In genomic region chr6:57262491-57262890, GRCh38 we compare ENCODE assay signal across 11 cellular contexts. TPM values are rescaled to one million over a fixed set of nuclear protein-coding genes. Genes with fewer than 3 reads are reported as not detected.
A peak's percentile ranks its signal among the peaks of the same experiment; 100 is the strongest.
DNase-seq lines count a peak whose midpoint lies in the region; ATAC-seq and TF ChIP-seq lines count a peak whose summit lies in the region.
"Had no signal": no experiment of that assay in that cellular context is flagged by ENCODE, and none has a peak within 500 bp of the region (broad histone marks: within the 10 kb centered on the region; RNA-seq: fewer than 3 reads in every experiment).

No MANE protein-coding gene starts in this region.

- H3K36me3 ChIP-seq in left ventricle myocardium inferior = no peaks in the 10 kb centered on the region
- H3K36me3 ChIP-seq in psoas muscle (ENCODE audit: insufficient read depth in 1 of 2, low read depth in 1 of 2) = no peaks in the 10 kb centered on the region
- H3K36me3 ChIP-seq in A673 (ENCODE audit: insufficient read depth, low read length, poor library complexity, severe bottlenecking) = no peaks in the 10 kb centered on the region

- no TSS peak for BruUV-seq in A673 (replicated peaks; lab: Mats Ljungman, UMichigan)

- ATAC-seq in psoas muscle = peak; percentile 23 to 90 (median 70)
- no peak for ATAC-seq in HG03378 (IDR thresholded peaks at IDR 0.05; ENCODE audit: unreplicated experiment)

- H3K9me3 ChIP-seq in left ventricle myocardium inferior (replicated peaks) (no peaks in the 10 kb centered on the region), psoas muscle (no peaks in the 10 kb centered on the region), A673 (ENCODE audit: low read depth, low read length, poor library complexity, severe bottlenecking) (no peaks in the 10 kb centered on the region)

- in situ Hi-C loops in astrocyte of the cerebellum (cut with HindIII; ENCODE audit: low sequenced_read_pairs) = no loop called here

- H3K4me3 ChIP-seq in AG10803 (ENCODE audit: low read length) (peak overlapping the region; percentile 9; the same call in 1 of the 2 replicates), astrocyte of the cerebellum (ENCODE audit: low read depth, low read length) (no peak overlapping the region), left ventricle myocardium inferior (no peak overlapping the region), psoas muscle (no peak overlapping the region), A673 (ENCODE audit: low read depth, low read length, poor library complexity, severe bottlenecking) (no peak overlapping the region)

- CTCF ChIA-PET in A673 (lab: Charles Lee) = no interaction called here

- intact Hi-C loops in left ventricle myocardium inferior (cut with micrococcal nuclease) = no loop called here
- intact Hi-C loops in psoas muscle (cut with DNase I) = no loop called here
- intact Hi-C loops in A673 (cut with micrococcal nuclease; ENCODE audit: unreplicated experiment) = no loop called here

- peak; percentile 80 for DNase-seq in AG10803 (ENCODE audit: low read depth)
- peak; percentile 23 for DNase-seq in astrocyte of the cerebellum (ENCODE audit: low read depth)
- peak; percentile 74 for DNase-seq in left ventricle myocardium inferior
- peak; percentile 78 to 87 for DNase-seq in psoas muscle
- no peak for DNase-seq in A673 (ENCODE audit: low spot score)
- DNase-seq in NCI-H526 treated with DMSO at 0.1 percent for 48 hours (lab: John Stamatoyannopoulos, UW) = no peak
- no peak for DNase-seq in T1000 (lab: John Stamatoyannopoulos, UW)
- DNase-seq: activated B cell treated with CpG ODN at 0.5 μM for 24 hours; Karpas-422; stimulated activated CD4-positive, alpha-beta T cell treated with anti-CD3 and anti-CD28 coated beads, Interleukin-12 subunit alpha, Interleukin-12 subunit beta, amount 100 ng/mL, for 4 hours had no signal

- no peaks in the 10 kb centered on the region for H3K4me1 ChIP-seq in left ventricle myocardium inferior
- peaks cover 5% of the 10 kb centered on the region for H3K4me1 ChIP-seq in psoas muscle
- H3K4me1 ChIP-seq in A673 (ENCODE audit: insufficient read depth, low read length, poor library complexity, severe bottlenecking) = no peaks in the 10 kb centered on the region

- TF ChIP-seq CTCF in AG10803 (conservative IDR thresholded peaks at IDR 0.05; ENCODE audit: low read length) = no peak
- TF ChIP-seq CTCF in astrocyte of the cerebellum (IDR thresholded peaks at IDR 0.05; ENCODE audit: low read depth, low read length, missing control alignments) = no peak
- TF ChIP-seq CTCF in left ventricle myocardium inferior (IDR thresholded peaks at IDR 0.05; ENCODE audit: borderline replicate concordance) = no peak
- TF ChIP-seq CTCF in psoas muscle (IDR thresholded peaks at IDR 0.05) = no peak
- TF ChIP-seq CTCF in A673 (conservative IDR thresholded peaks at IDR 0.05; ENCODE audit: low read depth, low read length) = no peak

- H3K27ac ChIP-seq in left ventricle myocardium inferior (replicated peaks) (peak overlapping the region; percentile 64), psoas muscle (peak overlapping the region; percentile 20), A673 (ENCODE audit: low read depth, low read length, poor library complexity, severe bottlenecking) (no peak overlapping the region)

- 17 to 35% (median 18%) methylated on average over 2 of the region's 2 CpGs for WGBS in psoas muscle, 3 donors

- H3K27me3 ChIP-seq in left ventricle myocardium inferior (ENCODE audit: low read depth) (no peaks in the 10 kb centered on the region), psoas muscle (ENCODE audit: insufficient read depth in 3 of 3, low read length in 2 of 3) (no peaks in the 10 kb centered on the region), A673 (replicated peaks; ENCODE audit: insufficient read depth, low read depth, low read length, poor library complexity) (no peaks in the 10 kb centered on the region)

- POLR2A ChIA-PET in A673 (lab: Charles Lee; ENCODE audit: low non-redundant PET) = no interaction called here

RNA-seq across cellular contexts. Expression of gene RAB23, which starts 40.4 kb away (rescaled TPM):
- total RNA-seq in left ventricle myocardium inferior (10.9 TPM), psoas muscle (10 to 100 TPM in 1 of 4 donors, 1 to 10 TPM in 3; 5.9 to 10.1 (median 6.0) TPM), A673 (2021) (15.3 and 17.8 TPM in 2 replicates)
- polyA plus RNA-seq in psoas muscle = 10 to 100 TPM in 1 of 3 donors, 1 to 10 TPM in 2; 3.9 to 14.1 (median 4.3) TPM

RNA-seq across cellular contexts. Expression of gene PRIM2, which starts 54.9 kb away (rescaled TPM):
- total RNA-seq in left ventricle myocardium inferior (3.2 TPM), psoas muscle (1 to 10 TPM; 1.7 to 3.3 (median 2.2) TPM), A673 (2021) (42.1 and 45.2 TPM in 2 replicates)
- polyA plus RNA-seq in psoas muscle = 1 to 10 TPM; 2.3 to 5.9 (median 5.8) TPM

Comparison
In these comparisons a context has a peak if more than half of its experiments do, and no peak if none do; other contexts are left out.
1. DNase-seq: peak in AG10803 (single experiment), astrocyte of the cerebellum (single experiment), left ventricle myocardium inferior (single experiment) and psoas muscle (2 of 2); none in A673 (single experiment), NCI-H526 treated with DMSO at 0.1 percent for 48 hours (single experiment) and T1000 (single experiment).
2. RNA of gene PRIM2, which starts 54.9 kb away (total RNA-seq): 42.1 to 45.2 TPM in A673; 3.2 TPM in left ventricle myocardium inferior (single experiment) and 1.7 to 3.3 TPM in psoas muscle; every median in the first group is over 10 times any median in the second.